34 cellular contexts compared by ENCODE assay signal in the genomic region with DNA sequence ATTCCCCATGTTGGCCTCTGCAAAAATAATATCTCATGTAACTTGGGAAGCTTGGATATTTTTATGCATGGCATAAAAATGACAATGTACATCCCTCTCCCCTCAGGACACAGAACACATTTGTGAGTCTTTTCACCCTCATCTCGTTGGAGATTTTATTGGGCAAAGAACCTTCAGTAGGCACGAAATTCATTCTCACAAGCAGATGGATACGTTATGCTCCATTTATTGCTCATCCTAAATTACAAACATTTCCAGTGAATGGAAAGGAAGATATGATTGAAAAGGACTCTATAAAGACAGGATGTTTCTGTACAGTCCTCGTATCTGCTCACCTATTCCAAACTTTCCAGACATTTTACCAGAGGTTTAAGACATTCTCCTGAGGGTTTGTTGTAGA.
DNase-seq lines count a peak whose midpoint lies in the region; ATAC-seq, FAIRE-seq and TF ChIP-seq lines count a peak whose summit lies in the region.
"Had no signal": no experiment of that assay in that cellular context is flagged by ENCODE, and none has a peak within 500 bp of the region (broad histone marks: within the 10 kb centered on the region; RNA-seq: fewer than 3 reads in every experiment).

No MANE protein-coding gene starts in this region.

- ATAC-seq in A549 (no peak), HG03460 (IDR thresholded peaks at IDR 0.05; ENCODE audit: unreplicated experiment) (no peak)
- ATAC-seq: CD8-positive, alpha-beta T cell had no signal

- H3K4me2 ChIP-seq in A549: no peak overlapping the region
- H3K4me2 ChIP-seq: BLaER1; BLaER1 treated with 17β-estradiol and CSF1 and Interleukin-3, amounts not matched to agents 10 nM and 100 nM had no signal

- TF ChIP-seq RAD21 in A549 (conservative IDR thresholded peaks at IDR 0.05 in 1 of 2, IDR thresholded peaks at IDR 0.05 in 1 of 2): no peak

- in situ Hi-C loops in G401 (cut with HindIII; ENCODE audit: low sequenced_read_pairs): no loop called here

- CTCF ChIA-PET in A549 (lab: Yijun Ruan, JAX): no interaction called here

- H3K27ac ChIP-seq in A549: no peak overlapping the region
- H3K27ac ChIP-seq in left ventricle myocardium inferior (replicated peaks): no peak overlapping the region
- H3K27ac ChIP-seq: 22Rv1; BLaER1; BLaER1 treated with 17β-estradiol and CSF1 and Interleukin-3, amounts not matched to agents 10 nM and 100 nM; C4-2B had no signal

- H3K4me3 ChIP-seq in A549 (no peak overlapping the region), left ventricle myocardium inferior (no peak overlapping the region)
- H3K4me3 ChIP-seq: BLaER1; BLaER1 treated with 17β-estradiol and CSF1 and Interleukin-3, amounts not matched to agents 10 nM and 100 nM had no signal

- H3K27me3 ChIP-seq in left ventricle myocardium inferior (ENCODE audit: low read depth): no peaks in the 10 kb centered on the region
- H3K27me3 ChIP-seq: BE2C; BLaER1; BLaER1 treated with 17β-estradiol and CSF1 and Interleukin-3, amounts not matched to agents 10 nM and 100 nM had no signal

- intact Hi-C loops in left ventricle myocardium inferior (cut with micrococcal nuclease): no loop called here

- POLR2A ChIA-PET in A549 (lab: Yijun Ruan, JAX): no interaction called here

- peak; percentile 82 for FAIRE-seq in A549 (lab: Jason Lieb, UNC)
- FAIRE-seq: A204.1, D721Med had no signal

- no peak for DNase-seq in A549 (ENCODE audit: low read depth in 1 of 2, low spot score in 1 of 2)
- DNase-seq in G401 (ENCODE audit: low spot score): peak; percentile 67
- peak; percentile 57 for DNase-seq in cerebellar cortex (ENCODE audit: low spot score)
- DNase-seq in cerebellum (ENCODE audit: low spot score): peak; percentile 5
- DNase-seq in stimulated activated CD4-positive, alpha-beta T cell treated with anti-CD3 and anti-CD28 coated beads, Interleukin-15, amount 100 ng/mL, for 24 hours: no peak
- no peak for DNase-seq in left ventricle myocardium inferior
- DNase-seq in SKM-1 treated with dmso at 0.1 percent for 144 hours (lab: John Stamatoyannopoulos, UW; ENCODE audit: unreplicated experiment): no peak
- DNase-seq: 8988T; ACHN; AML-193; BE2C; C1 segment of cervical spinal cord; Caco-2; Calu3; CD4-positive, alpha-beta memory T cell; CD4-positive, alpha-beta T cell; CD4-positive, CD25-positive, alpha-beta regulatory T cell; CD8-positive, alpha-beta memory T cell; CD8-positive, alpha-beta T cell; COR-L47; DMS 273 treated with DMSO at 0.1 percent for 48 hours; DMS153; DMS53; DMS79; DMS79 treated with DMSO at 0.1 percent for 48 hours; DND-41; EL had no signal

- no peaks in the 10 kb centered on the region for H3K4me1 ChIP-seq in A549
- no peaks in the 10 kb centered on the region for H3K4me1 ChIP-seq in left ventricle myocardium inferior
- H3K4me1 ChIP-seq: BE2C; BLaER1; BLaER1 treated with 17β-estradiol and CSF1 and Interleukin-3, amounts not matched to agents 10 nM and 100 nM; Caco-2 had no signal

- no peak for TF ChIP-seq POLR2A in A549 (IDR thresholded peaks at IDR 0.05; ENCODE audit: low read length)

- H3K9me3 ChIP-seq in A549 (peaks cover 9% of the 10 kb centered on the region; the same call in 1 of the 3 replicates), left ventricle myocardium inferior (replicated peaks) (peaks cover 8% of the 10 kb centered on the region)
- H3K9me3 ChIP-seq: BE2C, BLaER1 had no signal

- no peaks in the 10 kb centered on the region for H3K36me3 ChIP-seq in left ventricle myocardium inferior
- H3K36me3 ChIP-seq: BE2C; BLaER1; BLaER1 treated with 17β-estradiol and CSF1 and Interleukin-3, amounts not matched to agents 10 nM and 100 nM had no signal

- no peak for TF ChIP-seq CTCF in A549 (IDR thresholded peaks at IDR 0.05)
- TF ChIP-seq CTCF in left ventricle myocardium inferior (IDR thresholded peaks at IDR 0.05; ENCODE audit: borderline replicate concordance): no peak

- no peak for TF ChIP-seq EP300 in A549 (IDR thresholded peaks at IDR 0.05)

- WGBS in A549 (ENCODE audit: missing lambda C conversion rate): under 1% methylated on average over 4 of the region's 4 CpGs

TF ChIP-seq in A549, 52 proteins besides CTCF, POLR2A, EP300 and RAD21:
- TF ChIP-seq, protein P1, sequence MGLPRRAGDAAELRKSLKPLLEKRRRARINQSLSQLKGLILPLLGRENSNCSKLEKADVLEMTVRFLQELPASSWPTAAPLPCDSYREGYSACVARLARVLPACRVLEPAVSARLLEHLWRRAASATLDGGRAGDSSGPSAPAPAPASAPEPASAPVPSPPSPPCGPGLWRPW (IDR thresholded peaks at IDR 0.05): no peak
- TF ChIP-seq CHD2 (IDR thresholded peaks at IDR 0.05; ENCODE audit: low read length, partially characterized antibody) (no peak), KDM1A (IDR thresholded peaks at IDR 0.05; ENCODE audit: low read depth) (no peak), NPAS2 (CRISPR knock-in tag; IDR thresholded peaks at IDR 0.05; ENCODE audit: borderline replicate concordance) (no peak), MYC (IDR thresholded peaks at IDR 0.05; ENCODE audit: borderline replicate concordance, low read length) (no peak), FOXS1 (CRISPR knock-in tag; IDR thresholded peaks at IDR 0.05) (no peak), SMC3 (IDR thresholded peaks at IDR 0.05) (no peak), HOXB13 (CRISPR knock-in tag; IDR thresholded peaks at IDR 0.05; ENCODE audit: low read depth) (no peak), ZSCAN20 (CRISPR knock-in tag; IDR thresholded peaks at IDR 0.05) (no peak), NFE2L2 (conservative IDR thresholded peaks at IDR 0.05; ENCODE audit: low read length) (no peak), PHF8 (IDR thresholded peaks at IDR 0.05; ENCODE audit: borderline replicate concordance, low read depth) (no peak), RCOR1 (IDR thresholded peaks at IDR 0.05; ENCODE audit: low read depth, low read length) (no peak), RARB (CRISPR knock-in tag; IDR thresholded peaks at IDR 0.05) (no peak)
- TF ChIP-seq, protein P2, sequence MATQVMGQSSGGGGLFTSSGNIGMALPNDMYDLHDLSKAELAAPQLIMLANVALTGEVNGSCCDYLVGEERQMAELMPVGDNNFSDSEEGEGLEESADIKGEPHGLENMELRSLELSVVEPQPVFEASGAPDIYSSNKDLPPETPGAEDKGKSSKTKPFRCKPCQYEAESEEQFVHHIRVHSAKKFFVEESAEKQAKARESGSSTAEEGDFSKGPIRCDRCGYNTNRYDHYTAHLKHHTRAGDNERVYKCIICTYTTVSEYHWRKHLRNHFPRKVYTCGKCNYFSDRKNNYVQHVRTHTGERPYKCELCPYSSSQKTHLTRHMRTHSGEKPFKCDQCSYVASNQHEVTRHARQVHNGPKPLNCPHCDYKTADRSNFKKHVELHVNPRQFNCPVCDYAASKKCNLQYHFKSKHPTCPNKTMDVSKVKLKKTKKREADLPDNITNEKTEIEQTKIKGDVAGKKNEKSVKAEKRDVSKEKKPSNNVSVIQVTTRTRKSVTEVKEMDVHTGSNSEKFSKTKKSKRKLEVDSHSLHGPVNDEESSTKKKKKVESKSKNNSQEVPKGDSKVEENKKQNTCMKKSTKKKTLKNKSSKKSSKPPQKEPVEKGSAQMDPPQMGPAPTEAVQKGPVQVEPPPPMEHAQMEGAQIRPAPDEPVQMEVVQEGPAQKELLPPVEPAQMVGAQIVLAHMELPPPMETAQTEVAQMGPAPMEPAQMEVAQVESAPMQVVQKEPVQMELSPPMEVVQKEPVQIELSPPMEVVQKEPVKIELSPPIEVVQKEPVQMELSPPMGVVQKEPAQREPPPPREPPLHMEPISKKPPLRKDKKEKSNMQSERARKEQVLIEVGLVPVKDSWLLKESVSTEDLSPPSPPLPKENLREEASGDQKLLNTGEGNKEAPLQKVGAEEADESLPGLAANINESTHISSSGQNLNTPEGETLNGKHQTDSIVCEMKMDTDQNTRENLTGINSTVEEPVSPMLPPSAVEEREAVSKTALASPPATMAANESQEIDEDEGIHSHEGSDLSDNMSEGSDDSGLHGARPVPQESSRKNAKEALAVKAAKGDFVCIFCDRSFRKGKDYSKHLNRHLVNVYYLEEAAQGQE (IDR thresholded peaks at IDR 0.05): no peak
- TF ChIP-seq, protein P3, sequence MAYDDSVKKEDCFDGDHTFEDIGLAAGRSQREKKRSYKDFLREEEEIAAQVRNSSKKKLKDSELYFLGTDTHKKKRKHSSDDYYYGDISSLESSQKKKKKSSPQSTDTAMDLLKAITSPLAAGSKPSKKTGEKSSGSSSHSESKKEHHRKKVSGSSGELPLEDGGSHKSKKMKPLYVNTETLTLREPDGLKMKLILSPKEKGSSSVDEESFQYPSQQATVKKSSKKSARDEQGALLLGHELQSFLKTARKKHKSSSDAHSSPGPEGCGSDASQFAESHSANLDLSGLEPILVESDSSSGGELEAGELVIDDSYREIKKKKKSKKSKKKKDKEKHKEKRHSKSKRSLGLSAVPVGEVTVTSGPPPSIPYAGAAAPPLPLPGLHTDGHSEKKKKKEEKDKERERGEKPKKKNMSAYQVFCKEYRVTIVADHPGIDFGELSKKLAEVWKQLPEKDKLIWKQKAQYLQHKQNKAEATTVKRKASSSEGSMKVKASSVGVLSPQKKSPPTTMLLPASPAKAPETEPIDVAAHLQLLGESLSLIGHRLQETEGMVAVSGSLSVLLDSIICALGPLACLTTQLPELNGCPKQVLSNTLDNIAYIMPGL (CRISPR knock-in tag; IDR thresholded peaks at IDR 0.05; ENCODE audit: borderline replicate concordance): no peak
- TF ChIP-seq, protein P4, sequence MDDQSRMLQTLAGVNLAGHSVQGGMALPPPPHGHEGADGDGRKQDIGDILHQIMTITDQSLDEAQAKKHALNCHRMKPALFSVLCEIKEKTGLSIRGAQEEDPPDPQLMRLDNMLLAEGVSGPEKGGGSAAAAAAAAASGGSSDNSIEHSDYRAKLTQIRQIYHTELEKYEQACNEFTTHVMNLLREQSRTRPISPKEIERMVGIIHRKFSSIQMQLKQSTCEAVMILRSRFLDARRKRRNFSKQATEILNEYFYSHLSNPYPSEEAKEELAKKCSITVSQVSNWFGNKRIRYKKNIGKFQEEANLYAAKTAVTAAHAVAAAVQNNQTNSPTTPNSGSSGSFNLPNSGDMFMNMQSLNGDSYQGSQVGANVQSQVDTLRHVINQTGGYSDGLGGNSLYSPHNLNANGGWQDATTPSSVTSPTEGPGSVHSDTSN (IDR thresholded peaks at IDR 0.05): no peak

Comparison
In these comparisons a context has a peak if more than half of its experiments do, and no peak if none do; other contexts are left out.
1. DNase-seq: peak in G401 (single experiment), cerebellar cortex (single experiment) and cerebellum (single experiment); none in A549 (0 of 2), stimulated activated CD4-positive, alpha-beta T cell treated with anti-CD3 and anti-CD28 coated beads, Interleukin-15, amount 100 ng/mL, for 24 hours (single experiment), left ventricle myocardium inferior (single experiment) and SKM-1 treated with dmso at 0.1 percent for 144 hours (single experiment).